ENCODE assay signal across 10 cellular contexts in the genomic region with DNA sequence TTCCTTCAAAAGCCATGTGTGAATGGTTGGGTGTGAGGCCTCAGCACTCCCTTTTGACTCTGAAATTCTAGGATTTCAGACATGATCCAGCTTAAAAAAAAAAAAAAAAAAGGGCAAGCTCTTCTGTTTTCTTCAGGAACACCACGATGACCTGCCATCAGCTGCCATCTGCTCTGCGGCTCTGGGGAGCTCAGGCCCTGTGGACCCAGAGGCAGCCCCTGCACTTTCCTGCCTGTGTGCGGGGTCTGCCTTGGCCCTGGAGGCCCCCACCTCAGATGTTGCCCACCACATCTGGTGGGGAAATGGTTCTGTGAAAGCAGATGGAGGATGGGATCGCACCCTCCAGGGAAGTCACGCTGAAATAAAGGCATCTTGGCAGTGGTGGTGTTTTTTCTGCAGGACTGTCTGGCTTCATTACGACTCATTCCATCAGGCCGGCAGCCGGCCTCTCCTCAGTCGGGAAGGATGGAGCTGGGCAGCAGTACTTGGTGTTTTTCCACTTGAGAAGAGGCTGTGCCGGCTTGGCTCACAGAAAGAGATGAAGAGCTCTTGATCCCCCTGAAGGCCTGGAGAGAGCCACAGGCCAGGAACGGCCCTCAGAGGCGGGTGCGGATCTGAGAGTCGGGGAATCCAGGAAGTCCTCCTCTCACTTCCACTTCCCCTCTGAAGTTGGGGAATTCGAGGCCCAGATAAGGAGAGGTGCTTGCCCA.
DNase-seq lines count a peak whose midpoint lies in the region; ATAC-seq, FAIRE-seq and TF ChIP-seq lines count a peak whose summit lies in the region.
"Had no signal": no experiment of that assay in that cellular context is flagged by ENCODE, and none has a peak within 500 bp of the region (broad histone marks: within the 10 kb centered on the region; RNA-seq: fewer than 3 reads in every experiment).

No MANE protein-coding gene starts in this region.

- peak overlapping the region; percentile 51; the same call in 1 of the 2 replicates for H3K9ac ChIP-seq in PC-3 (ENCODE audit: low read length)

- H3K36me3 ChIP-seq in PC-3 (ENCODE audit: low read depth, low read length) (no peaks in the 10 kb centered on the region), esophagus squamous epithelium (peaks cover 0 to 10% (median 0%) of the 10 kb centered on the region in 3 donors)

- no peak overlapping the region for H3K4me2 ChIP-seq in A549
- peak overlapping the region; percentile 60 for H3K4me2 ChIP-seq in PC-3 (ENCODE audit: low read length)

- TF ChIP-seq CTCF in A549 (IDR thresholded peaks at IDR 0.05) = no peak
- TF ChIP-seq CTCF in PC-3 (conservative IDR thresholded peaks at IDR 0.05; ENCODE audit: low read depth, low read length) = no peak
- no peak for TF ChIP-seq CTCF in esophagus squamous epithelium (IDR thresholded peaks at IDR 0.05)

- TF ChIP-seq EP300 in A549 (IDR thresholded peaks at IDR 0.05) = no peak

- H4K20me1 ChIP-seq in PC-3 (ENCODE audit: low read length) = no peaks in the 10 kb centered on the region

- no peaks in the 10 kb centered on the region for H3F3A ChIP-seq in PC-3 (ENCODE audit: low read length, unreplicated experiment)

- peaks cover 5% of the 10 kb centered on the region; the same call in 1 of the 3 replicates for H3K4me1 ChIP-seq in A549
- peaks cover 24% of the 10 kb centered on the region for H3K4me1 ChIP-seq in PC-3 (ENCODE audit: insufficient read depth, low read length)
- H3K4me1 ChIP-seq in esophagus squamous epithelium = peaks cover 0 to 80% (median 20%) of the 10 kb centered on the region in 3 donors

- peak overlapping the region; percentile 55 for H2AFZ ChIP-seq in PC-3 (ENCODE audit: low read length)

- POLR2A ChIA-PET in A549 (lab: Yijun Ruan, JAX) (interaction anchor here (0.6 kb wide), 1 partner anchor 676 kb away, joined by 3 read pairs; no protein-coding TSS in a partner anchor), PC-3 (lab: Charles Lee; ENCODE audit: unreplicated experiment) (interaction anchor here (0.6 kb wide), 1 partner anchor 138 kb away, joined by 3 read pairs; no protein-coding TSS in a partner anchor)

- H3K4me3 ChIP-seq in A549 = no peak overlapping the region
- H3K4me3 ChIP-seq in PC-3 (ENCODE audit: low read length) = no peak overlapping the region
- no peak overlapping the region for H3K4me3 ChIP-seq in esophagus squamous epithelium
- H3K4me3 ChIP-seq: K562 had no signal

- DNase-seq in A549 (ENCODE audit: low read depth in 1 of 2, low spot score in 1 of 2) = no peak
- peak; percentile 48 for DNase-seq in PC-3
- DNase-seq in esophagus squamous epithelium (lab: John Stamatoyannopoulos, UW) = no peak
- DNase-seq in myocyte (ENCODE audit: low read depth) = peak; percentile 50
- no peak for DNase-seq in NCI-H524 treated with DMSO at 0.1 percent for 48 hours (lab: John Stamatoyannopoulos, UW)
- no peak for DNase-seq in GM12892 (ENCODE audit: insufficient read length)
- no peak for DNase-seq in AML-193 (lab: John Stamatoyannopoulos, UW)
- DNase-seq: CD4-positive, CD25-positive, alpha-beta regulatory T cell had no signal

- ATAC-seq in A549 (peak; percentile 48; a peak in 2 of 6 replicates), PC-3 (peak; percentile 76), HG02884 (IDR thresholded peaks at IDR 0.05; ENCODE audit: unreplicated experiment) (no peak)
- ATAC-seq: K562 had no signal

- no peak for TF ChIP-seq RAD21 in A549 (conservative IDR thresholded peaks at IDR 0.05 in 1 of 2, IDR thresholded peaks at IDR 0.05 in 1 of 2)

- H3K27ac ChIP-seq in A549 (peak overlapping the region in 1 of 2 experiments; percentile 48; a peak in 1 of 6 replicates), PC-3 (ENCODE audit: low read length) (peak overlapping the region; percentile 91), esophagus squamous epithelium (peak overlapping the region; percentile 43 to 85 (median 84))

- CTCF ChIA-PET in A549 (lab: Yijun Ruan, JAX) = interaction anchor here (0.6 to 1.0 kb wide), 3 partner anchors 93 to 280 kb away, joined by 3 read pairs; no protein-coding TSS in a partner anchor
- CTCF ChIA-PET in PC-3 (lab: Charles Lee) = interaction anchor here (0.8 kb wide), 1 partner anchor 28 kb away, joined by 4 read pairs; no protein-coding TSS in a partner anchor

- 73% methylated on average over 15 of the region's 15 CpGs for WGBS in A549 (ENCODE audit: missing lambda C conversion rate)
- WGBS in esophagus squamous epithelium, 2 donors = 72 to 78% methylated on average over 6 to 10 of the region's 15 CpGs

- H3K27me3 ChIP-seq in PC-3 (ENCODE audit: low read length) (no peaks in the 10 kb centered on the region), esophagus squamous epithelium (no peaks in the 10 kb centered on the region)

- no peak for TF ChIP-seq POLR2A in A549 (IDR thresholded peaks at IDR 0.05; ENCODE audit: low read length)
- TF ChIP-seq POLR2A in esophagus squamous epithelium (IDR thresholded peaks at IDR 0.05) = no peak
- no peak for TF ChIP-seq POLR2A in GM12892 (IDR thresholded peaks at IDR 0.05; ENCODE audit: low read depth, low read length)

- H3K79me2 ChIP-seq in PC-3 (ENCODE audit: low read length) = no peaks in the 10 kb centered on the region

- no peaks in the 10 kb centered on the region for H3K9me2 ChIP-seq in PC-3 (replicated peaks; ENCODE audit: low read length)

- FAIRE-seq in A549 (lab: Jason Lieb, UNC) (no peak), GM12892 (lab: Jason Lieb, UNC) (no peak)
- FAIRE-seq: K562 had no signal

- intact Hi-C loops in PC-3 (cut with micrococcal nuclease) (no loop called here), esophagus squamous epithelium (cut with DNase I) (no loop called here)

- H3K9me3 ChIP-seq in A549 (no peaks in the 10 kb centered on the region), PC-3 (ENCODE audit: low read length) (no peaks in the 10 kb centered on the region), esophagus squamous epithelium (no peaks in the 10 kb centered on the region)

- BruUV-seq in PC-3 (replicated peaks; lab: Mats Ljungman, UMichigan) = no TSS peak

TF ChIP-seq in A549, 52 proteins besides CTCF, POLR2A, EP300 and RAD21:
- TF ChIP-seq NPAS2 (CRISPR knock-in tag; IDR thresholded peaks at IDR 0.05; ENCODE audit: borderline replicate concordance) (no peak), MAFK (IDR thresholded peaks at IDR 0.05; ENCODE audit: partially characterized antibody) (no peak), MYC (IDR thresholded peaks at IDR 0.05; ENCODE audit: borderline replicate concordance, low read length) (no peak), SMC3 (IDR thresholded peaks at IDR 0.05) (no peak), KDM1A (IDR thresholded peaks at IDR 0.05; ENCODE audit: low read depth) (no peak), HDAC2 (IDR thresholded peaks at IDR 0.05) (no peak), NFE2L2 (conservative IDR thresholded peaks at IDR 0.05; ENCODE audit: low read length) (no peak), ZC3H11A (IDR thresholded peaks at IDR 0.05) (no peak), RFX5 (IDR thresholded peaks at IDR 0.05) (no peak), JUN (IDR thresholded peaks at IDR 0.05) (no peak), NR3C1 (IDR thresholded peaks at IDR 0.05) (no peak), POLR2AphosphoS2 (conservative IDR thresholded peaks at IDR 0.05; ENCODE audit: low read length) (no peak), EHF (CRISPR knock-in tag; IDR thresholded peaks at IDR 0.05) (no peak), JUNB (IDR thresholded peaks at IDR 0.05) (no peak)
- TF ChIP-seq, protein P1, sequence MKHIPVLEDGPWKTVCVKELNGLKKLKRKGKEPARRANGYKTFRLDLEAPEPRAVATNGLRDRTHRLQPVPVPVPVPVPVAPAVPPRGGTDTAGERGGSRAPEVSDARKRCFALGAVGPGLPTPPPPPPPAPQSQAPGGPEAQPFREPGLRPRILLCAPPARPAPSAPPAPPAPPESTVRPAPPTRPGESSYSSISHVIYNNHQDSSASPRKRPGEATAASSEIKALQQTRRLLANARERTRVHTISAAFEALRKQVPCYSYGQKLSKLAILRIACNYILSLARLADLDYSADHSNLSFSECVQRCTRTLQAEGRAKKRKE (CRISPR knock-in tag; IDR thresholded peaks at IDR 0.05; ENCODE audit: low read depth) = no peak
- TF ChIP-seq, protein P2, sequence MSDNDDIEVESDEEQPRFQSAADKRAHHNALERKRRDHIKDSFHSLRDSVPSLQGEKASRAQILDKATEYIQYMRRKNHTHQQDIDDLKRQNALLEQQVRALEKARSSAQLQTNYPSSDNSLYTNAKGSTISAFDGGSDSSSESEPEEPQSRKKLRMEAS (IDR thresholded peaks at IDR 0.05) = no peak

Comparison
In these comparisons a context has a peak if more than half of its experiments do, and no peak if none do; other contexts are left out.
1. DNase-seq: peak in PC-3 (single experiment) and myocyte (single experiment); none in A549 (0 of 2), esophagus squamous epithelium (single experiment), NCI-H524 treated with DMSO at 0.1 percent for 48 hours (single experiment), GM12892 (single experiment) and AML-193 (0 of 2).